ENCODE assay signal across 25 cellular contexts in the genomic region with DNA sequence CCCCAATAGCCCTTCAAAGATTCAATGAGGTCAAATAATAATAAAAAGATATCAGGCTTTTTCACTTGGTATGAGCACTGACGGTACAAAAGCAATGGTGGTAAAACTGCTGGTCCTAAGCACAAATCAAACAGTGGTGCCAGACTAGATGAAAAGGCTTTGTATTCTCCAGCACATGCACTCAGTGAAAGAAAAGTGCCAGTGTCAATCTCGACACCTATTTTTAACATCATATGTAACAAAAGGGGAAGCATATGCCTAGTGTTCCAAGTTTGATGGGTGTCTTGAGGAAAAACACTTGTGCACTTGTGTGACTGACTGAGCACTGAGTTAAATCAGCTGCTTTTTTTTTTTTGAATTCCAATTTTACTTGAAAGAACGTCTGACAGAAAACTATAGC. TPM values are rescaled to one million over a fixed set of nuclear protein-coding genes. Genes with fewer than 3 reads are reported as not detected.
"Had no signal": no experiment of that assay in that cellular context is flagged by ENCODE, and none has a peak within 500 bp of the region (broad histone marks: within the 10 kb centered on the region; RNA-seq: fewer than 3 reads in every experiment).

No MANE protein-coding gene starts in this region.

- H3K27me3 Mint-ChIP-seq: activated CD4-positive, alpha-beta T cell treated with anti-CD3 and anti-CD28 coated beads, Interleukin-2, amount 10 ng/mL, durations not matched to agents 7 days and 5 days; activated CD8-positive, alpha-beta T cell treated with anti-CD3 and anti-CD28 coated beads for 36 hours; activated naive CD4-positive, alpha-beta T cell treated with anti-CD3 and anti-CD28 coated beads, Interleukin-2, amount 50 U/mL, for 24 hours; central memory CD8-positive, alpha-beta T cell; T-cell had no signal

- H3K4me1 Mint-ChIP-seq: activated CD4-positive, alpha-beta T cell treated with anti-CD3 and anti-CD28 coated beads, Interleukin-2, amount 10 ng/mL, durations not matched to agents 7 days and 5 days; activated naive CD4-positive, alpha-beta T cell treated with anti-CD3 and anti-CD28 coated beads, Interleukin-2, amount 50 U/mL, for 24 hours had no signal

- ATAC-seq: activated CD8-positive, alpha-beta T cell treated with anti-CD3 and anti-CD28 coated beads for 36 hours; K562; T-cell had no signal

- DNase-seq: activated CD4-positive, alpha-beta T cell treated with anti-CD3 and anti-CD28 coated beads, Interleukin-2, amount 10 ng/mL, durations not matched to agents 7 days and 5 days; activated CD4-positive, CD25-positive, alpha-beta regulatory T cell; activated CD8-positive, alpha-beta memory T cell treated with anti-CD3 and anti-CD28 coated beads, Interleukin-2, amount 50 U/mL, for 48 hours; activated CD8-positive, alpha-beta T cell treated with anti-CD3 and anti-CD28 coated beads for 36 hours; activated naive CD4-positive, alpha-beta T cell; activated T-cell treated with anti-CD3 and anti-CD28 coated beads, Interleukin-2, amount 50 U/mL, for 1 hour; aorta; Karpas-422; MM.1S; NCI-H1105; NCI-H1436; NCI-H1694 treated with DMSO at 0.1 percent for 48 hours; NCI-H2029 treated with DMSO at 0.1 percent for 48 hours; NCI-H524; Peyer's patch; SHP77 treated with DMSO at 0.1 percent for 48 hours; T-cell; T-helper 2 cell; T1000 had no signal

- H3K27ac ChIP-seq: breast epithelium, Peyer's patch, RWPE1, VCaP had no signal

- H3K4me3 ChIP-seq: breast epithelium, K562, Peyer's patch had no signal

- H3K27ac Mint-ChIP-seq: activated CD4-positive, alpha-beta T cell treated with anti-CD3 and anti-CD28 coated beads, Interleukin-2, amount 10 ng/mL, durations not matched to agents 7 days and 5 days; activated CD8-positive, alpha-beta T cell treated with anti-CD3 and anti-CD28 coated beads for 36 hours; activated naive CD4-positive, alpha-beta T cell treated with anti-CD3 and anti-CD28 coated beads, Interleukin-2, amount 50 U/mL, for 24 hours; T-cell had no signal

- H3K4me3 Mint-ChIP-seq: activated CD4-positive, alpha-beta T cell treated with anti-CD3 and anti-CD28 coated beads, Interleukin-2, amount 10 ng/mL, durations not matched to agents 7 days and 5 days; activated CD8-positive, alpha-beta T cell treated with anti-CD3 and anti-CD28 coated beads for 36 hours; activated naive CD4-positive, alpha-beta T cell treated with anti-CD3 and anti-CD28 coated beads, Interleukin-2, amount 50 U/mL, for 24 hours; central memory CD8-positive, alpha-beta T cell; T-cell had no signal

- H3K9me3 Mint-ChIP-seq: activated CD4-positive, alpha-beta T cell treated with anti-CD3 and anti-CD28 coated beads, Interleukin-2, amount 10 ng/mL, durations not matched to agents 7 days and 5 days; activated CD8-positive, alpha-beta T cell treated with anti-CD3 and anti-CD28 coated beads for 36 hours; activated naive CD4-positive, alpha-beta T cell treated with anti-CD3 and anti-CD28 coated beads, Interleukin-2, amount 50 U/mL, for 24 hours; central memory CD8-positive, alpha-beta T cell; T-cell had no signal

- H3K27me3 ChIP-seq: breast epithelium, Peyer's patch had no signal

- H3K4me1 ChIP-seq: breast epithelium, Peyer's patch had no signal

- H3K9me3 ChIP-seq: breast epithelium, Peyer's patch had no signal

RNA-seq across cellular contexts. Expression of a gene that starts 27.7 kb away (rescaled TPM):
- total RNA-seq: activated CD4-positive, alpha-beta T cell treated with anti-CD3 and anti-CD28 coated beads, Interleukin-2, amount 10 ng/mL, durations not matched to agents 7 days and 5 days; activated CD8-positive, alpha-beta T cell treated with anti-CD3 and anti-CD28 coated beads for 36 hours; Peyer's patch had no signal
- polyA plus RNA-seq: aorta had no signal
